Comparison of ENCODE assay signal across 22 cellular contexts in the genomic region with DNA sequence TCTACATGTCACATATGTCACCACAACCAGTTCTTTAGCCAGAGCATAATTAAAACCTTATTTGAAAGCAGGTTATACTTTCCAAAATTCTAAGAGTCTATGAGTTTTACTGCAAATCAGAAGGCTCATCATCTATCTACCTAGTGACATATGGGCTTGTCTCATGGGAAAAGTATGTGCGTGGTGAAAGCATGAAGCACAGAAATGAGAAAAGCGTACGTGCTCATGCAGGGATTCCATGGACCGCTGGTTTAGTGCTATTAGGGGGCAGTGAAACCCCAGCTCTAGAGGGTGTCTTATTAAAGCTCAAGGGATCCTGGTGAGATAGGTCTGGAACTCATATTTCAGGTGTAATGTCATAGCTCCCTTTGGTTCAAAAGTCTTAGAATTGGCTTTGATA. TPM values are rescaled to one million over a fixed set of nuclear protein-coding genes. Genes with fewer than 3 reads are reported as not detected.
DNase-seq lines count a peak whose midpoint lies in the region; ATAC-seq and TF ChIP-seq lines count a peak whose summit lies in the region.
"Had no signal": no experiment of that assay in that cellular context is flagged by ENCODE, and none has a peak within 500 bp of the region (broad histone marks: within the 10 kb centered on the region; RNA-seq: fewer than 3 reads in every experiment).

No MANE protein-coding gene starts in this region.

- H4K8ac ChIP-seq in H9 (replicated peaks; ENCODE audit: insufficient read length, low read depth, low read length) = no peak overlapping the region

- H3K4me3 Mint-ChIP-seq in H9 = no peak overlapping the region
- H3K4me3 Mint-ChIP-seq: CD14-positive monocyte; CD4-positive, alpha-beta memory T cell; GM23338; HFFc6 had no signal

- peaks cover 3% of the 10 kb centered on the region; the same call in 1 of the 2 replicates for H3K27me3 Mint-ChIP-seq in H9 (ENCODE audit: low read depth)

- no peaks in the 10 kb centered on the region; a peak in 1 of 7 replicates for H3K36me3 Mint-ChIP-seq in H9 (ENCODE audit: insufficient read depth in 1 of 3, low read depth in 3 of 3)
- H3K36me3 Mint-ChIP-seq: CD14-positive monocyte; CD4-positive, alpha-beta memory T cell had no signal

- no peaks in the 10 kb centered on the region for H4K20me1 ChIP-seq in H9 (ENCODE audit: control insufficient read depth, insufficient read depth, insufficient read length)
- H4K20me1 ChIP-seq: BLaER1 had no signal

- H3K4me1 Mint-ChIP-seq in H9 = peaks cover 15 to 18% of the 10 kb centered on the region in 2 experiments
- H3K4me1 Mint-ChIP-seq: CD4-positive, alpha-beta memory T cell had no signal

- H3T11ph ChIP-seq in H9 (ENCODE audit: low read length) = no peak overlapping the region

- H2BK15ac ChIP-seq in H9 (ENCODE audit: low read depth, low read length) = no peak overlapping the region

- no peaks in the 10 kb centered on the region for H3K23me2 ChIP-seq in H9 (ENCODE audit: insufficient read length, low read depth, low read length, poor library complexity, severe bottlenecking)

- no peak overlapping the region for H3K56ac ChIP-seq in H9 (ENCODE audit: insufficient read length, low read depth, low read length)

- peaks cover 0 to 3% of the 10 kb centered on the region in 2 experiments; a peak in 2 of 5 replicates for H3K9me3 Mint-ChIP-seq in H9
- H3K9me3 Mint-ChIP-seq: CD4-positive, alpha-beta memory T cell; GM23338; HFFc6 had no signal

- no peak overlapping the region for H2AFZ ChIP-seq in H9 (ENCODE audit: low read length)
- H2AFZ ChIP-seq: GM23338 had no signal

- no peak overlapping the region for H2BK5ac ChIP-seq in H9 (ENCODE audit: insufficient read length, low read length)

- H3K9me3 ChIP-seq in sigmoid colon (no peaks in the 10 kb centered on the region), upper lobe of right lung (no peaks in the 10 kb centered on the region), H9 (ENCODE audit: control insufficient read depth, low read depth, low read length) (no peaks in the 10 kb centered on the region)
- H3K9me3 ChIP-seq: BLaER1 had no signal

- TF ChIP-seq CTCF in sigmoid colon (IDR thresholded peaks at IDR 0.05) (no peak), upper lobe of right lung (IDR thresholded peaks at IDR 0.05) (no peak), H9 (conservative IDR thresholded peaks at IDR 0.05) (no peak)

- no peak overlapping the region for H2BK20ac ChIP-seq in H9 (ENCODE audit: low read depth, low read length, poor library complexity, severe bottlenecking)

- H2BK120ac ChIP-seq in H9 (ENCODE audit: low read depth, low read length, poor library complexity, severe bottlenecking) = no peak overlapping the region

- DNase-seq in NCI-H2171 (lab: John Stamatoyannopoulos, UW) (peak; percentile 33), amniotic epithelial cell (ENCODE audit: low read depth) (peak; percentile 71), left kidney (ENCODE audit: low read depth, low spot score) (peak; percentile 43), sigmoid colon (peak; percentile 17), upper lobe of right lung (no peak), H9 (no peak)
- DNase-seq: ACHN; AML-193; CD4-positive, alpha-beta memory T cell; DMS53; DND-41; EL; HFFc6 had no signal

- no peaks in the 10 kb centered on the region for H3K27me3 ChIP-seq in sigmoid colon
- no peaks in the 10 kb centered on the region for H3K27me3 ChIP-seq in upper lobe of right lung
- no peaks in the 10 kb centered on the region for H3K27me3 ChIP-seq in H9 (ENCODE audit: insufficient read depth, low read length)
- H3K27me3 ChIP-seq: BLaER1 had no signal

- no peaks in the 10 kb centered on the region for H3K36me3 ChIP-seq in sigmoid colon
- no peaks in the 10 kb centered on the region for H3K36me3 ChIP-seq in upper lobe of right lung
- H3K36me3 ChIP-seq: BLaER1 had no signal

- no peak overlapping the region for H3K14ac ChIP-seq in H9 (ENCODE audit: insufficient read depth, low read length)

- H4K5ac ChIP-seq in H9 (ENCODE audit: insufficient read length, low read depth, low read length) = no peak overlapping the region

- H2AK5ac ChIP-seq in H9 (ENCODE audit: insufficient read length, low read length) = no peak overlapping the region

- no peak overlapping the region for H3K9ac ChIP-seq in H9 (ENCODE audit: extremely low read depth, insufficient read length, low read length)
- H3K9ac ChIP-seq: BLaER1, KMS-11 had no signal

- no peak overlapping the region for H3K4me3 ChIP-seq in sigmoid colon
- H3K4me3 ChIP-seq in upper lobe of right lung = no peak overlapping the region
- H3K4me3 ChIP-seq: BLaER1, GM23338 had no signal

- H3K23ac ChIP-seq in H9 (ENCODE audit: insufficient read length, low read depth, low read length) = no peak overlapping the region

- 93 to 94% methylated on average over 4 of the region's 4 CpGs for WGBS in sigmoid colon, 2 donors
- WGBS in H9 (ENCODE audit: extremely low coverage, insufficient read length, low lambda C conversion rate) = no CpG with 5 or more reads among the region's 4 CpGs

- TF ChIP-seq EP300 in sigmoid colon (IDR thresholded peaks at IDR 0.05) = no peak

- no peak overlapping the region for H3K18ac ChIP-seq in H9 (ENCODE audit: insufficient read length, low read depth, low read length)

- no peak overlapping the region for H3K27ac Mint-ChIP-seq in H9
- H3K27ac Mint-ChIP-seq: CD14-positive monocyte; CD4-positive, alpha-beta memory T cell; GM23338; HFFc6 had no signal

- no peak overlapping the region for H4K91ac ChIP-seq in H9 (ENCODE audit: insufficient read length, low read depth, low read length)

- TF ChIP-seq POLR2A in sigmoid colon (IDR thresholded peaks at IDR 0.05) = no peak

- no peak overlapping the region for H3K27ac ChIP-seq in sigmoid colon
- no peak overlapping the region for H3K27ac ChIP-seq in upper lobe of right lung
- no peak overlapping the region for H3K27ac ChIP-seq in H9 (ENCODE audit: insufficient read length, low read depth, low read length)
- H3K27ac ChIP-seq: BLaER1, KMS-11 had no signal

- H3K4me1 ChIP-seq in sigmoid colon (peaks cover 0 to 2% (median 0%) of the 10 kb centered on the region in 4 donors), upper lobe of right lung (no peaks in the 10 kb centered on the region), H9 (ENCODE audit: insufficient read depth, low read length) (0 out of 2 replicates have a peak, but pooled peaks cover 3% of the 10 kb centered on the region)
- H3K4me1 ChIP-seq: BLaER1 had no signal

- H3K4me2 ChIP-seq in H9 (ENCODE audit: insufficient read depth, insufficient read length, low read length) = no peak overlapping the region
- H3K4me2 ChIP-seq: BLaER1, GM23338, KMS-11 had no signal

- H3K4ac ChIP-seq in H9 (ENCODE audit: low read depth, low read length) = no peak overlapping the region

- intact Hi-C loops in sigmoid colon (cut with DNase I) = no loop called here
- intact Hi-C loops in upper lobe of right lung (cut with DNase I) = no loop called here

- no peak for ATAC-seq in HG03095 (IDR thresholded peaks at IDR 0.05; ENCODE audit: unreplicated experiment)
- ATAC-seq in upper lobe of right lung = no peak
- ATAC-seq in GM19467 (IDR thresholded peaks at IDR 0.05; ENCODE audit: unreplicated experiment) = no peak
- ATAC-seq: GM23338, HCT116 had no signal

- no peaks in the 10 kb centered on the region for H3K79me2 ChIP-seq in H9 (ENCODE audit: insufficient read depth, low read length)

- H2BK12ac ChIP-seq in H9 (ENCODE audit: insufficient read length, low read depth, low read length) = no peak overlapping the region

- H3K79me1 ChIP-seq in H9 (ENCODE audit: insufficient read depth, low read depth, low read length, poor library complexity, severe bottlenecking) = no peaks in the 10 kb centered on the region

RNA-seq across cellular contexts. Expression of a gene that starts 50.2 kb away (rescaled TPM):
- 1 to 10 TPM in 3 of 4 donors, under 1 TPM in 1; 0.36 to 2.4 (median 1.4) TPM for total RNA-seq in sigmoid colon
- 1 to 10 TPM in 1 of 3 donors, under 1 TPM in 1, not detected in 1; 0.60 to 1.1 TPM for polyA plus RNA-seq in sigmoid colon
- total RNA-seq in upper lobe of right lung = not detected
- total RNA-seq in H9 (2021) = 0.44 and 0.46 TPM in 2 replicates
- total RNA-seq: G401, GM23338, HFFc6, HT1080 had no signal
- polyA plus RNA-seq: CD14-positive monocyte, GM23338 had no signal

Comparison
In these comparisons a context has a peak if more than half of its experiments do, and no peak if none do; other contexts are left out.
1. DNase-seq: peak in NCI-H2171 (single experiment), amniotic epithelial cell (single experiment), left kidney (single experiment) and sigmoid colon (single experiment); none in upper lobe of right lung (single experiment) and H9 (single experiment).